ENCODE assay signal across 8 cellular contexts in the genomic region with DNA sequence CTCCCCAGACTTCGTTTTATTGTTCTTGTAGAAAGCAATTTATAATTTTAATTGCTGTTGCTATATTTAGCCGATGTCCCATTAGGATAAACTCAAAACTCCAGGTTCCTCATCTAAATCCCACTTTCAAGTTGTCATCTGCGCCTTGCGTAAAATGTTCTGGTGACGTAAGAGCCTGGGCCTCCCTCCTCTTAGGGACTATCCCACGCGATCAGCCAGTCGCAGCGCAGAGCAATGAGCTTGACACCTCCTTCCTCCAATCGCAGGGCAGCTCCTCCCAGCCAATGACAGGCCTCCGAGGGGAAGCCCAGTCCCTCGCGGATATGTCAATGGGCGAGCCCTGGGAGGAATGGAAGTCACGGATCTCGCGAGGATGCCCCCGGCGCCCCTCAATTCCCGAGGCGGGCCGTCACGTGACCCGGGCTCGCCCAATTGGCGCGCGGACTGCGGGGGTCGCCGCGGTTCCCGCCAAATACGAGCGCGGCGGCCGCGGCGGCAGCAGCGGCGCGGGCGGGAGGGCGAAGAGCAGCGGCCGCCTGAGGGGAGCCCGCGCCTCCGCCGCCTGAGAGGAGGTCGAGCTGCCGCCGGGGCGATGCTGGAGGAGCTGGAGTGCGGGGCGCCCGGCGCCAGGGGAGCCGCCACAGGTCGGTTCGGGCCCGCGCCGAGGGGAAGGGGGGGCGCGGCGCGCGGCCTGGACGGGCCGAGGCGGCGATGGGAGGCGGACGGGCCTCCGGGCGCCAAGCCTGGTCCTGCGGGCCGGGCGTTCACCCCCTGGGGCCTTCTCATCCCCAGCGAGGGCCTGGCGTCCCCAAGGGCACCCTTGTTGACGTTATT. TPM values are rescaled to one million over a fixed set of nuclear protein-coding genes. Genes with fewer than 3 reads are reported as not detected.
A peak's percentile ranks its signal among the peaks of the same experiment; 100 is the strongest.
DNase-seq lines count a peak whose midpoint lies in the region; ATAC-seq and TF ChIP-seq lines count a peak whose summit lies in the region.

A gene with protein sequence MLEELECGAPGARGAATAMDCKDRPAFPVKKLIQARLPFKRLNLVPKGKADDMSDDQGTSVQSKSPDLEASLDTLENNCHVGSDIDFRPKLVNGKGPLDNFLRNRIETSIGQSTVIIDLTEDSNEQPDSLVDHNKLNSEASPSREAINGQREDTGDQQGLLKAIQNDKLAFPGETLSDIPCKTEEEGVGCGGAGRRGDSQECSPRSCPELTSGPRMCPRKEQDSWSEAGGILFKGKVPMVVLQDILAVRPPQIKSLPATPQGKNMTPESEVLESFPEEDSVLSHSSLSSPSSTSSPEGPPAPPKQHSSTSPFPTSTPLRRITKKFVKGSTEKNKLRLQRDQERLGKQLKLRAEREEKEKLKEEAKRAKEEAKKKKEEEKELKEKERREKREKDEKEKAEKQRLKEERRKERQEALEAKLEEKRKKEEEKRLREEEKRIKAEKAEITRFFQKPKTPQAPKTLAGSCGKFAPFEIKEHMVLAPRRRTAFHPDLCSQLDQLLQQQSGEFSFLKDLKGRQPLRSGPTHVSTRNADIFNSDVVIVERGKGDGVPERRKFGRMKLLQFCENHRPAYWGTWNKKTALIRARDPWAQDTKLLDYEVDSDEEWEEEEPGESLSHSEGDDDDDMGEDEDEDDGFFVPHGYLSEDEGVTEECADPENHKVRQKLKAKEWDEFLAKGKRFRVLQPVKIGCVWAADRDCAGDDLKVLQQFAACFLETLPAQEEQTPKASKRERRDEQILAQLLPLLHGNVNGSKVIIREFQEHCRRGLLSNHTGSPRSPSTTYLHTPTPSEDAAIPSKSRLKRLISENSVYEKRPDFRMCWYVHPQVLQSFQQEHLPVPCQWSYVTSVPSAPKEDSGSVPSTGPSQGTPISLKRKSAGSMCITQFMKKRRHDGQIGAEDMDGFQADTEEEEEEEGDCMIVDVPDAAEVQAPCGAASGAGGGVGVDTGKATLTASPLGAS (plus strand): TSS at position 470 of the 834 bp plus-strand sequence. CDS start 123 bp downstream, at position 593.

- H3K27me3 ChIP-seq in duodenal mucosa (ENCODE audit: control insufficient read depth in 1 of 2, insufficient read depth in 2 of 2, low read length in 2 of 2): no peaks in the 10 kb centered on the region
- H3K27me3 ChIP-seq in right lobe of liver: no peaks in the 10 kb centered on the region

- peak within 1 kb of the TSS; percentile 96 for H3K4me3 Mint-ChIP-seq in activated CD4-positive, alpha-beta memory T cell treated with anti-CD3 and anti-CD28 coated beads for 36 hours

- H3K36me3 ChIP-seq in duodenal mucosa (ENCODE audit: control insufficient read depth in 1 of 2, insufficient read depth in 2 of 2, low read length in 2 of 2) (no peaks in the 10 kb centered on the region), right lobe of liver (no peaks in the 10 kb centered on the region)

- peak; percentile 74 for ATAC-seq in GM19438 (IDR thresholded peaks at IDR 0.05; ENCODE audit: low read depth, unreplicated experiment)
- ATAC-seq in HG03575 (IDR thresholded peaks at IDR 0.05; ENCODE audit: extremely low read depth, insufficient number of reproducible peaks, low FRiP score, unreplicated experiment): peak; percentile 76
- ATAC-seq in right lobe of liver: peak; percentile 87 to 95 (median 90)

- TF ChIP-seq CTCF in right lobe of liver (IDR thresholded peaks at IDR 0.05): no peak

- intact Hi-C loops in activated CD4-positive, alpha-beta memory T cell treated with anti-CD3 and anti-CD28 coated beads for 36 hours (cut with micrococcal nuclease): loop anchor here (1.0 to 5.0 kb wide), 6 partner anchors 60 to 335 kb away; partner anchors contain the start of genes DPP9, YJU2 and ZBTB7A
- intact Hi-C loops in right lobe of liver (cut with DNase I): loop anchor here in 1 of 2 donors (10.0 kb wide), 1 partner anchor 52 kb away; the partner anchor contains the start of gene UBXN6

- peak; percentile 100 for DNase-seq in CD1c-positive myeloid dendritic cell (ENCODE audit: extremely low spot score)
- DNase-seq in NCI-H82 treated with DMSO at 0.1 percent for 48 hours (lab: John Stamatoyannopoulos, UW; ENCODE audit: unreplicated experiment): peak; percentile 98
- peak; percentile 100 for DNase-seq in activated CD4-positive, alpha-beta memory T cell treated with anti-CD3 and anti-CD28 coated beads for 36 hours
- DNase-seq in right lobe of liver: peak; percentile 99 to 100 (median 100)
- DNase-seq in stimulated activated CD4-positive, alpha-beta T cell treated with anti-CD3 and anti-CD28 coated beads, Interleukin-4, amount 100 ng/mL, for 4 hours: peak; percentile 98 to 100

- peak; percentile 37 for TF ChIP-seq POLR2A in right lobe of liver (IDR thresholded peaks at IDR 0.05)

- H3K27ac Mint-ChIP-seq in activated CD4-positive, alpha-beta memory T cell treated with anti-CD3 and anti-CD28 coated beads for 36 hours: peak within 1 kb of the TSS; percentile 86

- H3K4me1 Mint-ChIP-seq in activated CD4-positive, alpha-beta memory T cell treated with anti-CD3 and anti-CD28 coated beads for 36 hours (ENCODE audit: low read depth): peaks cover 56% of the 10 kb centered on the region

- H3K27ac ChIP-seq in duodenal mucosa (ENCODE audit: low read depth, low read length): peak within 1 kb of the TSS; percentile 76
- peak within 1 kb of the TSS; percentile 82 to 88 (median 85) for H3K27ac ChIP-seq in right lobe of liver

- H3K9me3 Mint-ChIP-seq in activated CD4-positive, alpha-beta memory T cell treated with anti-CD3 and anti-CD28 coated beads for 36 hours: no peaks in the 10 kb centered on the region

- peak within 1 kb of the TSS; percentile 80 to 87 for H3K9ac ChIP-seq in duodenal mucosa (ENCODE audit: low read depth in 1 of 2, low read length in 2 of 2)

- peaks cover 25% of the 10 kb centered on the region for H3K36me3 Mint-ChIP-seq in activated CD4-positive, alpha-beta memory T cell treated with anti-CD3 and anti-CD28 coated beads for 36 hours

- CTCF ChIA-PET in activated CD4-positive, alpha-beta memory T cell treated with anti-CD3 and anti-CD28 coated beads for 36 hours (lab: Charles Lee): interaction anchor here (0.6 to 3.2 kb wide), 11 partner anchors 23 to 415 kb away, joined by 3 to 52 read pairs (median 9); partner anchors contain the start of genes FEM1A and MPND

- under 1% methylated on average over 13 of the region's 84 CpGs for WGBS in right lobe of liver (ENCODE audit: insufficient coverage, low coverage, low lambda C conversion rate, missing lambda C conversion rate)

- no peaks in the 10 kb centered on the region for H3K27me3 Mint-ChIP-seq in activated CD4-positive, alpha-beta memory T cell treated with anti-CD3 and anti-CD28 coated beads for 36 hours

- peaks cover 22 to 29% of the 10 kb centered on the region in 2 donors for H3K4me1 ChIP-seq in duodenal mucosa (ENCODE audit: control insufficient read depth in 1 of 2, insufficient read depth in 2 of 2, low read length in 2 of 2)
- peaks cover 0 to 27% (median 8%) of the 10 kb centered on the region in 4 donors for H3K4me1 ChIP-seq in right lobe of liver

- POLR2A ChIA-PET in activated CD4-positive, alpha-beta memory T cell treated with anti-CD3 and anti-CD28 coated beads for 36 hours (lab: Charles Lee): interaction anchor here (0.6 to 3.1 kb wide), 6 partner anchors 23 to 155 kb away, joined by 3 to 23 read pairs (median 4); partner anchors contain the start of genes MPND and YJU2

- H3K9me3 ChIP-seq in duodenal mucosa (ENCODE audit: control insufficient read depth in 1 of 2, low read length in 2 of 2) (no peaks in the 10 kb centered on the region), right lobe of liver (no peaks in the 10 kb centered on the region)

- H3K4me3 ChIP-seq in duodenal mucosa (ENCODE audit: low read depth in 1 of 2, low read length in 2 of 2) (peak within 1 kb of the TSS; percentile 80 to 85), right lobe of liver (peak within 1 kb of the TSS; percentile 75 to 84 (median 80))

RNA-seq across cellular contexts. Expression of the gene that starts here (rescaled TPM):
- 10 to 100 TPM; 61.6 to 63.5 TPM for total RNA-seq in activated CD4-positive, alpha-beta memory T cell treated with anti-CD3 and anti-CD28 coated beads for 36 hours
- 1 to 10 TPM; 3.1 to 9.2 (median 3.5) TPM for total RNA-seq in right lobe of liver

Comparison
In these comparisons a context has a peak if more than half of its experiments do, and no peak if none do; other contexts are left out.
1. Peak in every context shown above with its lines: DNase-seq, ATAC-seq, H3K4me3 ChIP-seq and H3K27ac ChIP-seq.
2. RNA of the gene that starts here (total RNA-seq): 61.6 to 63.5 TPM in activated CD4-positive, alpha-beta memory T cell treated with anti-CD3 and anti-CD28 coated beads for 36 hours; 3.1 to 9.2 TPM in right lobe of liver; every median in the first group is over 4 times any median in the second.